2 cellular contexts compared by ENCODE assay signal in the genomic region with DNA sequence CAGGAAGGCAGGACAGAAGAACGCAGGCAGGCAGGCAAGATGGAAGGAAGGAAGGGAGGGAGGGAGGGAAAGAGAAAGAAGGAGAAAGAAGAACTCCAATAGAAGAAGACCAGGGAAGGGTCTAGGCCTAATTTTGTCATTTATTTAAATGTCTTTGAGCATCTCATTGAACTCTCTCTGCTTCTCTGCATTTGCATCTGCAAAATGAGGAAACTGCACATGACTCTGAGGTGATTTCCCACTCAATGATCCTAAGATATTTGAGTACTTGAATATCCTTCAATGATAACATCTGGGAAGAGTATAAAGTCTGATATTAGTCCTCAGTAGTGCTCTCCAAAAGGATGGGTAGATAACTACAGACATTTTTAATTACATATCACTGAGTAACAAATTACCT.
TF ChIP-seq lines count a peak whose summit lies in the region.

No MANE protein-coding gene starts in this region.

TF ChIP-seq in IMR-90, 13 proteins besides CTCF, POLR2A, EP300 and RAD21:
- TF ChIP-seq BHLHE40 (IDR thresholded peaks at IDR 0.05; ENCODE audit: low read depth, low read length) (no peak), RCOR1 (IDR thresholded peaks at IDR 0.05; ENCODE audit: insufficient replicate concordance, low read length) (no peak), FOS (IDR thresholded peaks at IDR 0.05; ENCODE audit: low read depth, low read length) (no peak), RFX5 (IDR thresholded peaks at IDR 0.05; ENCODE audit: low read depth, low read length) (no peak), CEBPB (IDR thresholded peaks at IDR 0.05; ENCODE audit: low read depth, low read length) (no peak), SMC3 (IDR thresholded peaks at IDR 0.05; ENCODE audit: low read depth, low read length) (no peak), MXI1 (IDR thresholded peaks at IDR 0.05; ENCODE audit: borderline replicate concordance, low read depth, low read length) (no peak), MAZ (IDR thresholded peaks at IDR 0.05; ENCODE audit: borderline replicate concordance, low read depth, low read length) (no peak), NFE2L2 (IDR thresholded peaks at IDR 0.05; ENCODE audit: low read depth, low read length) (no peak), MAFK (IDR thresholded peaks at IDR 0.05; ENCODE audit: low read depth, low read length) (no peak), CHD1 (IDR thresholded peaks at IDR 0.05; ENCODE audit: low read depth, low read length) (no peak)
- TF ChIP-seq, protein P1, sequence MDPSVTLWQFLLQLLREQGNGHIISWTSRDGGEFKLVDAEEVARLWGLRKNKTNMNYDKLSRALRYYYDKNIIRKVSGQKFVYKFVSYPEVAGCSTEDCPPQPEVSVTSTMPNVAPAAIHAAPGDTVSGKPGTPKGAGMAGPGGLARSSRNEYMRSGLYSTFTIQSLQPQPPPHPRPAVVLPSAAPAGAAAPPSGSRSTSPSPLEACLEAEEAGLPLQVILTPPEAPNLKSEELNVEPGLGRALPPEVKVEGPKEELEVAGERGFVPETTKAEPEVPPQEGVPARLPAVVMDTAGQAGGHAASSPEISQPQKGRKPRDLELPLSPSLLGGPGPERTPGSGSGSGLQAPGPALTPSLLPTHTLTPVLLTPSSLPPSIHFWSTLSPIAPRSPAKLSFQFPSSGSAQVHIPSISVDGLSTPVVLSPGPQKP (IDR thresholded peaks at IDR 0.05; ENCODE audit: borderline replicate concordance, low read depth, low read length): no peak
- TF ChIP-seq, protein P2, sequence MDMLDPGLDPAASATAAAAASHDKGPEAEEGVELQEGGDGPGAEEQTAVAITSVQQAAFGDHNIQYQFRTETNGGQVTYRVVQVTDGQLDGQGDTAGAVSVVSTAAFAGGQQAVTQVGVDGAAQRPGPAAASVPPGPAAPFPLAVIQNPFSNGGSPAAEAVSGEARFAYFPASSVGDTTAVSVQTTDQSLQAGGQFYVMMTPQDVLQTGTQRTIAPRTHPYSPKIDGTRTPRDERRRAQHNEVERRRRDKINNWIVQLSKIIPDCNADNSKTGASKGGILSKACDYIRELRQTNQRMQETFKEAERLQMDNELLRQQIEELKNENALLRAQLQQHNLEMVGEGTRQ (IDR thresholded peaks at IDR 0.05; ENCODE audit: low read depth, low read length): no peak

TF ChIP-seq in GM12878, 131 proteins besides CTCF, POLR2A, EP300 and RAD21:
- TF ChIP-seq YBX1 (IDR thresholded peaks at IDR 0.05) (no peak), CREM (IDR thresholded peaks at IDR 0.05; ENCODE audit: low read depth) (no peak), SRF (IDR thresholded peaks at IDR 0.05; ENCODE audit: low read depth in 2 of 2, low read length in 2 of 2) (no peak), SMC3 (IDR thresholded peaks at IDR 0.05; ENCODE audit: borderline replicate concordance, low read length) (no peak)
- TF ChIP-seq, protein P3, sequence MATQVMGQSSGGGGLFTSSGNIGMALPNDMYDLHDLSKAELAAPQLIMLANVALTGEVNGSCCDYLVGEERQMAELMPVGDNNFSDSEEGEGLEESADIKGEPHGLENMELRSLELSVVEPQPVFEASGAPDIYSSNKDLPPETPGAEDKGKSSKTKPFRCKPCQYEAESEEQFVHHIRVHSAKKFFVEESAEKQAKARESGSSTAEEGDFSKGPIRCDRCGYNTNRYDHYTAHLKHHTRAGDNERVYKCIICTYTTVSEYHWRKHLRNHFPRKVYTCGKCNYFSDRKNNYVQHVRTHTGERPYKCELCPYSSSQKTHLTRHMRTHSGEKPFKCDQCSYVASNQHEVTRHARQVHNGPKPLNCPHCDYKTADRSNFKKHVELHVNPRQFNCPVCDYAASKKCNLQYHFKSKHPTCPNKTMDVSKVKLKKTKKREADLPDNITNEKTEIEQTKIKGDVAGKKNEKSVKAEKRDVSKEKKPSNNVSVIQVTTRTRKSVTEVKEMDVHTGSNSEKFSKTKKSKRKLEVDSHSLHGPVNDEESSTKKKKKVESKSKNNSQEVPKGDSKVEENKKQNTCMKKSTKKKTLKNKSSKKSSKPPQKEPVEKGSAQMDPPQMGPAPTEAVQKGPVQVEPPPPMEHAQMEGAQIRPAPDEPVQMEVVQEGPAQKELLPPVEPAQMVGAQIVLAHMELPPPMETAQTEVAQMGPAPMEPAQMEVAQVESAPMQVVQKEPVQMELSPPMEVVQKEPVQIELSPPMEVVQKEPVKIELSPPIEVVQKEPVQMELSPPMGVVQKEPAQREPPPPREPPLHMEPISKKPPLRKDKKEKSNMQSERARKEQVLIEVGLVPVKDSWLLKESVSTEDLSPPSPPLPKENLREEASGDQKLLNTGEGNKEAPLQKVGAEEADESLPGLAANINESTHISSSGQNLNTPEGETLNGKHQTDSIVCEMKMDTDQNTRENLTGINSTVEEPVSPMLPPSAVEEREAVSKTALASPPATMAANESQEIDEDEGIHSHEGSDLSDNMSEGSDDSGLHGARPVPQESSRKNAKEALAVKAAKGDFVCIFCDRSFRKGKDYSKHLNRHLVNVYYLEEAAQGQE (IDR thresholded peaks at IDR 0.05; ENCODE audit: low read depth, low read length): no peak
- TF ChIP-seq, protein P4, sequence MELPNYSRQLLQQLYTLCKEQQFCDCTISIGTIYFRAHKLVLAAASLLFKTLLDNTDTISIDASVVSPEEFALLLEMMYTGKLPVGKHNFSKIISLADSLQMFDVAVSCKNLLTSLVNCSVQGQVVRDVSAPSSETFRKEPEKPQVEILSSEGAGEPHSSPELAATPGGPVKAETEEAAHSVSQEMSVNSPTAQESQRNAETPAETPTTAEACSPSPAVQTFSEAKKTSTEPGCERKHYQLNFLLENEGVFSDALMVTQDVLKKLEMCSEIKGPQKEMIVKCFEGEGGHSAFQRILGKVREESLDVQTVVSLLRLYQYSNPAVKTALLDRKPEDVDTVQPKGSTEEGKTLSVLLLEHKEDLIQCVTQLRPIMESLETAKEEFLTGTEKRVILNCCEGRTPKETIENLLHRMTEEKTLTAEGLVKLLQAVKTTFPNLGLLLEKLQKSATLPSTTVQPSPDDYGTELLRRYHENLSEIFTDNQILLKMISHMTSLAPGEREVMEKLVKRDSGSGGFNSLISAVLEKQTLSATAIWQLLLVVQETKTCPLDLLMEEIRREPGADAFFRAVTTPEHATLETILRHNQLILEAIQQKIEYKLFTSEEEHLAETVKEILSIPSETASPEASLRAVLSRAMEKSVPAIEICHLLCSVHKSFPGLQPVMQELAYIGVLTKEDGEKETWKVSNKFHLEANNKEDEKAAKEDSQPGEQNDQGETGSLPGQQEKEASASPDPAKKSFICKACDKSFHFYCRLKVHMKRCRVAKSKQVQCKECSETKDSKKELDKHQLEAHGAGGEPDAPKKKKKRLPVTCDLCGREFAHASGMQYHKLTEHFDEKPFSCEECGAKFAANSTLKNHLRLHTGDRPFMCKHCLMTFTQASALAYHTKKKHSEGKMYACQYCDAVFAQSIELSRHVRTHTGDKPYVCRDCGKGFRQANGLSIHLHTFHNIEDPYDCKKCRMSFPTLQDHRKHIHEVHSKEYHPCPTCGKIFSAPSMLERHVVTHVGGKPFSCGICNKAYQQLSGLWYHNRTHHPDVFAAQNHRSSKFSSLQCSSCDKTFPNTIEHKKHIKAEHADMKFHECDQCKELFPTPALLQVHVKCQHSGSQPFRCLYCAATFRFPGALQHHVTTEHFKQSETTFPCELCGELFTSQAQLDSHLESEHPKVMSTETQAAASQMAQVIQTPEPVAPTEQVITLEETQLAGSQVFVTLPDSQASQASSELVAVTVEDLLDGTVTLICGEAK (IDR thresholded peaks at IDR 0.05; ENCODE audit: borderline replicate concordance): no peak
TF ChIP-seq in GM12878: peak in this region for 0.
